In the genomic region with DNA sequence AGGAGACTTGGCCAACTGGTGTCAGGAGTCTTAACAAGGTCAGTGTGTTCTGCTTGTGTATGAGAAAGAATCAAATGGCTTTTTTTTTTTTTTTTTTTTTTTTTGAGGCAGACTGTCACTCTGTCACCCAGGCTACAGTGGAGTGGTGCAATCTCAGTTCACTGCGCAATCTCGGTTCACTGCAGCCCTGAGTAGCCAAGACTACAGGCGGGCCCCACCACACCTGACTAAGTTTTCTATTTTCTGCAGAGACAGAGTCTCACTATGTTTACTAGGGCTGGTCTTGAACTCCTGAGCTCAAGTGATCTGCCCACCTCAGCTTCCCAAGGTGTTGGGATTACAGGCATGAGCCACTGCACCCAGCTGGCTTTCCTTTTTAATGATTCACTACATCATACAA, we compare ENCODE assay signal across 9 cellular contexts. TPM values are rescaled to one million over a fixed set of nuclear protein-coding genes. Genes with fewer than 3 reads are reported as not detected.
A peak's percentile ranks its signal among the peaks of the same experiment; 100 is the strongest.
DNase-seq lines count a peak whose midpoint lies in the region; ATAC-seq and TF ChIP-seq lines count a peak whose summit lies in the region.
"Had no signal": no experiment of that assay in that cellular context is flagged by ENCODE, and none has a peak within 500 bp of the region (broad histone marks: within the 10 kb centered on the region; RNA-seq: fewer than 3 reads in every experiment).

No MANE protein-coding gene starts in this region.

- peak in 1 of 2 donors; percentile 2 for TF ChIP-seq POLR2A in Peyer's patch (IDR thresholded peaks at IDR 0.05)

- no peak for TF ChIP-seq CTCF in Peyer's patch (IDR thresholded peaks at IDR 0.05)
- TF ChIP-seq CTCF in left lung (IDR thresholded peaks at IDR 0.05): no peak
- no peak for TF ChIP-seq CTCF in GM10248 (IDR thresholded peaks at IDR 0.05; ENCODE audit: control extremely low read depth, extremely low read depth, low read depth, missing control alignments)

- H3K27ac ChIP-seq in Peyer's patch (peak overlapping the region; percentile 68 to 85 (median 75)), left lung (peak overlapping the region; percentile 9 to 77)

- ATAC-seq in left lung (peak; percentile 47), sciatic nerve (no peak)
- ATAC-seq: WTC11 had no signal

- no peaks in the 10 kb centered on the region for H3K9me3 Mint-ChIP-seq in stimulated activated naive CD8-positive, alpha-beta T cell treated with anti-CD3 and anti-CD28 coated beads, Interleukin-15, Interleukin-2, amounts not matched to agents 100 ng/mL and 50 ng/mL, for 24 hours
- H3K9me3 Mint-ChIP-seq: nephron, WTC11 had no signal

- H3K36me3 Mint-ChIP-seq in stimulated activated naive CD8-positive, alpha-beta T cell treated with anti-CD3 and anti-CD28 coated beads, Interleukin-15, Interleukin-2, amounts not matched to agents 100 ng/mL and 50 ng/mL, for 24 hours (ENCODE audit: low read depth): peaks cover 46% of the 10 kb centered on the region
- H3K36me3 Mint-ChIP-seq: WTC11 had no signal

- intact Hi-C loops in left lung (cut with DNase I) (loop anchor here in 1 of 2 donors (5.0 kb wide), 1 partner anchor 71 kb away; no protein-coding TSS in a partner anchor), sciatic nerve (cut with DNase I) (no loop called here)

- no peaks in the 10 kb centered on the region for H3K27me3 Mint-ChIP-seq in stimulated activated naive CD8-positive, alpha-beta T cell treated with anti-CD3 and anti-CD28 coated beads, Interleukin-15, Interleukin-2, amounts not matched to agents 100 ng/mL and 50 ng/mL, for 24 hours

- POLR2A ChIA-PET in GM10248 (lab: Yijun Ruan, JAX): no interaction called here

- H3K4me3 ChIP-seq in Peyer's patch (peak overlapping the region in 1 of 4 donors; percentile 10), left lung (no peak overlapping the region)

- CTCF ChIA-PET in GM10248 (lab: Yijun Ruan, JAX): interaction anchor here (0.7 to 1.4 kb wide), 4 partner anchors 9 to 76 kb away, joined by 3 read pairs; no protein-coding TSS in a partner anchor

- H3K36me3 ChIP-seq in Peyer's patch (no peaks in the 10 kb centered on the region), left lung (no peaks in the 10 kb centered on the region)

- peak in 2 of 3 donors; percentile 51 to 77 for DNase-seq in Peyer's patch
- DNase-seq in activated CD8-positive, alpha-beta memory T cell treated with anti-CD3 and anti-CD28 coated beads, Interleukin-2, amount 50 U/mL, for 1 hour (ENCODE audit: extremely low read depth): peak; percentile 53
- peak in 1 of 2 donors; percentile 56 for DNase-seq in left lung
- no peak for DNase-seq in putamen (ENCODE audit: low spot score)
- DNase-seq in sciatic nerve (ENCODE audit: low spot score): no peak
- no peak for DNase-seq in GM10248 (ENCODE audit: extremely low spot score)

- peak overlapping the region; percentile 97 for H3K27ac Mint-ChIP-seq in stimulated activated naive CD8-positive, alpha-beta T cell treated with anti-CD3 and anti-CD28 coated beads, Interleukin-15, Interleukin-2, amounts not matched to agents 100 ng/mL and 50 ng/mL, for 24 hours
- H3K27ac Mint-ChIP-seq: WTC11 had no signal

- H3K4me1 ChIP-seq in Peyer's patch: peaks cover 0 to 8% (median 0%) of the 10 kb centered on the region in 4 donors
- H3K4me1 ChIP-seq in left lung: peaks cover 0 to 36% of the 10 kb centered on the region in 2 donors

- H3K9me3 ChIP-seq in Peyer's patch (no peaks in the 10 kb centered on the region), left lung (no peaks in the 10 kb centered on the region)

- peak overlapping the region; percentile 95 for H3K4me3 Mint-ChIP-seq in stimulated activated naive CD8-positive, alpha-beta T cell treated with anti-CD3 and anti-CD28 coated beads, Interleukin-15, Interleukin-2, amounts not matched to agents 100 ng/mL and 50 ng/mL, for 24 hours
- H3K4me3 Mint-ChIP-seq: nephron, WTC11 had no signal

- H3K4me1 Mint-ChIP-seq in stimulated activated naive CD8-positive, alpha-beta T cell treated with anti-CD3 and anti-CD28 coated beads, Interleukin-15, Interleukin-2, amounts not matched to agents 100 ng/mL and 50 ng/mL, for 24 hours (ENCODE audit: low read depth): peaks cover 88% of the 10 kb centered on the region

- H3K27me3 ChIP-seq in Peyer's patch (no peaks in the 10 kb centered on the region), left lung (no peaks in the 10 kb centered on the region)

RNA-seq across cellular contexts. Expression of a gene that starts 3.0 kb away (rescaled TPM):
- total RNA-seq in Peyer's patch: 100 to 1,000 TPM in 1 of 4 donors, 10 to 100 TPM in 3; 36.8 to 101 (median 59.4) TPM
- total RNA-seq in left lung: 100 to 1,000 TPM; 101 to 144 TPM
- total RNA-seq in sciatic nerve: 7.8 TPM

Comparison
In these comparisons a context has a peak if more than half of its experiments do, and no peak if none do; other contexts are left out.
1. DNase-seq: peak in Peyer's patch (2 of 3) and activated CD8-positive, alpha-beta memory T cell treated with anti-CD3 and anti-CD28 coated beads, Interleukin-2, amount 50 U/mL, for 1 hour (single experiment); none in putamen (single experiment), sciatic nerve (single experiment) and GM10248 (single experiment).